Comparison of ENCODE assay signal across 8 cellular contexts in the genomic region with DNA sequence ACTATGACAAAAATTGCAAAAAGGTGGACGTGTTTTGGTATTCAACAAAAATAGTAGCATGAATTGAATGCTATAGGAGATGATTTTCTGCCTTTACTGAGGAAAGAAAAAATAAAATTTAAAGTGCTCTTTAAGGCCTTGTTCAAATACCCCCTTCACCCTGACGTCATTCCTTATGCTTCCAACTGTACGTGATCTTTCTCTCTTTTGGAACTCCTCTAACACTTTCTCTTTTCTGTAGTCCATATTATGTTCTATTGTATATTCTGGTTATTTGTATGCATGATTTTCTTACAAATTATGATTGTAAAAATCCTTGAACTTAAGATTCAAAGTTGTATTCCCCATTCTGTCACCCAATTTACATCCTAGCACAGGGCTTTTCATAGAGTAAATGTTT.
"Had no signal": no experiment of that assay in that cellular context is flagged by ENCODE, and none has a peak within 500 bp of the region (broad histone marks: within the 10 kb centered on the region; RNA-seq: fewer than 3 reads in every experiment).

No MANE protein-coding gene starts in this region.

- ATAC-seq: GM12878 had no signal

- H3K4me3 ChIP-seq: GM12878 had no signal

- FAIRE-seq: G401.6, GM12878, GM12891, GM12892, GM18507, GM19239 had no signal

- DNase-seq: GDM1, GF-D8 had no signal
